ENCODE assay signal across 22 cellular contexts in genomic region chr16:22322021-22322471, GRCh38. TPM values are rescaled to one million over a fixed set of nuclear protein-coding genes. Genes with fewer than 3 reads are reported as not detected.
A peak's percentile ranks its signal among the peaks of the same experiment; 100 is the strongest.
DNase-seq lines count a peak whose midpoint lies in the region; ATAC-seq, FAIRE-seq and TF ChIP-seq lines count a peak whose summit lies in the region.
"Had no signal": no experiment of that assay in that cellular context is flagged by ENCODE, and none has a peak within 500 bp of the region (broad histone marks: within the 10 kb centered on the region; RNA-seq: fewer than 3 reads in every experiment).

No MANE protein-coding gene starts in this region.

- H3K27me3 Mint-ChIP-seq in activated naive CD4-positive, alpha-beta T cell treated with anti-CD3 and anti-CD28 coated beads, Interleukin-2, amount 10 ng/mL, durations not matched to agents 7 days and 5 days, result no peaks in the 10 kb centered on the region
- H3K27me3 Mint-ChIP-seq in activated naive CD4-positive, alpha-beta T cell treated with anti-CD3 and anti-CD28 coated beads for 36 hours (ENCODE audit: low read depth), result no peaks in the 10 kb centered on the region
- H3K27me3 Mint-ChIP-seq: B cell; central memory CD8-positive, alpha-beta T cell; natural killer cell treated with Interleukin-12 subunit alpha and Interleukin-12 subunit beta and Interleukin-15 and Interleukin-18, amount 100 ng/mL, for 72 hours had no signal

- no peak for ATAC-seq in GM12878
- ATAC-seq in upper lobe of right lung, result no peak

- no peak overlapping the region for H3K4me3 Mint-ChIP-seq in activated naive CD4-positive, alpha-beta T cell treated with anti-CD3 and anti-CD28 coated beads, Interleukin-2, amount 10 ng/mL, durations not matched to agents 7 days and 5 days
- H3K4me3 Mint-ChIP-seq in activated naive CD4-positive, alpha-beta T cell treated with anti-CD3 and anti-CD28 coated beads for 36 hours, result no peak overlapping the region
- H3K4me3 Mint-ChIP-seq: B cell; central memory CD8-positive, alpha-beta T cell; natural killer cell treated with Interleukin-12 subunit alpha and Interleukin-12 subunit beta and Interleukin-15 and Interleukin-18, amount 100 ng/mL, for 72 hours had no signal

- no peak overlapping the region for H3K4me3 ChIP-seq in GM12878
- no peak overlapping the region for H3K4me3 ChIP-seq in upper lobe of right lung
- H3K4me3 ChIP-seq: HAP-1, lower lobe of right lung, ovary, Peyer's patch, SJCRH30 had no signal

- H3K36me3 ChIP-seq in GM12878 (ENCODE audit: control insufficient read depth in 2 of 2, insufficient read depth in 2 of 2, low read length in 1 of 2), result peaks cover 15 to 42% of the 10 kb centered on the region in 2 experiments
- peaks cover 83% of the 10 kb centered on the region for H3K36me3 ChIP-seq in upper lobe of right lung
- H3K36me3 ChIP-seq: ovary had no signal

- 0 out of 2 replicates have a peak, but pooled peaks have one; percentile 10 for TF ChIP-seq POLR2A in GM12878 (IDR thresholded peaks at IDR 0.05; ENCODE audit: low read depth, low read length)

- SMC1A ChIA-PET in GM12878 (lab: Charles Lee; ENCODE audit: uncharacterized antibody, unreplicated experiment), result no interaction called here

- no peak overlapping the region for H3K27ac ChIP-seq in GM12878 (ENCODE audit: control insufficient read depth, insufficient read depth)
- H3K27ac ChIP-seq in upper lobe of right lung, result no peak overlapping the region
- H3K27ac ChIP-seq: epithelial cell of prostate, lower lobe of right lung, ovary, Peyer's patch, SJCRH30 had no signal

- POLR2A ChIA-PET in GM12878 (lab: Charles Lee), result no interaction called here

- H3K4me2 ChIP-seq in GM12878 (ENCODE audit: control insufficient read depth, insufficient read depth), result no peak overlapping the region

- no peak overlapping the region for H3K9ac ChIP-seq in GM12878 (ENCODE audit: control insufficient read depth, insufficient read depth, low read length)

- H3K79me2 ChIP-seq in GM12878 (ENCODE audit: control insufficient read depth, insufficient read depth, low read length), result 0 out of 2 replicates have a peak, but pooled peaks cover 2% of the 10 kb centered on the region

- H3K4me1 ChIP-seq in GM12878 (ENCODE audit: control insufficient read depth, insufficient read depth, low read length), result no peaks in the 10 kb centered on the region
- H3K4me1 ChIP-seq in upper lobe of right lung, result no peaks in the 10 kb centered on the region
- H3K4me1 ChIP-seq: HAP-1, lower lobe of right lung, Peyer's patch, SJCRH30 had no signal

- H3K36me3 Mint-ChIP-seq in activated naive CD4-positive, alpha-beta T cell treated with anti-CD3 and anti-CD28 coated beads, Interleukin-2, amount 10 ng/mL, durations not matched to agents 7 days and 5 days, result peaks cover 32% of the 10 kb centered on the region
- peaks cover 42% of the 10 kb centered on the region for H3K36me3 Mint-ChIP-seq in activated naive CD4-positive, alpha-beta T cell treated with anti-CD3 and anti-CD28 coated beads for 36 hours (ENCODE audit: low read depth)

- no peak overlapping the region for H2AFZ ChIP-seq in GM12878 (ENCODE audit: control insufficient read depth, low read depth, low read length)

- CTCF ChIA-PET in activated naive CD4-positive, alpha-beta T cell treated with anti-CD3 and anti-CD28 coated beads, Interleukin-2, amount 10 ng/mL, durations not matched to agents 7 days and 5 days (lab: Charles Lee), result interaction anchor here (1.4 to 1.6 kb wide), 2 partner anchors 51 to 1163 kb away, joined by 3 to 5 read pairs; no protein-coding TSS in a partner anchor
- CTCF ChIA-PET in activated naive CD4-positive, alpha-beta T cell treated with anti-CD3 and anti-CD28 coated beads for 36 hours (lab: Charles Lee), result interaction anchor here (0.9 kb wide), 1 partner anchor 13 kb away, joined by 3 read pairs; no protein-coding TSS in a partner anchor
- CTCF ChIA-PET in GM12878 (lab: Yijun Ruan, JAX), result interaction anchor here (1.6 to 3.9 kb wide), 3 partner anchors 21 to 754 kb away, joined by 3 to 20 read pairs (median 5); no protein-coding TSS in a partner anchor

- TF ChIP-seq CTCF in GM12878 (IDR thresholded peaks at IDR 0.05 in 2 of 3, conservative IDR thresholded peaks at IDR 0.05 in 1 of 3; ENCODE audit: control insufficient read depth in 2 of 3, extremely low read depth in 1 of 3, insufficient read depth in 1 of 3, low read depth in 3 of 3, low read length in 3 of 3), result no peak
- no peak for TF ChIP-seq CTCF in upper lobe of right lung (IDR thresholded peaks at IDR 0.05)

- H3K27ac Mint-ChIP-seq in activated naive CD4-positive, alpha-beta T cell treated with anti-CD3 and anti-CD28 coated beads, Interleukin-2, amount 10 ng/mL, durations not matched to agents 7 days and 5 days, result peak overlapping the region; percentile 69
- no peak overlapping the region for H3K27ac Mint-ChIP-seq in activated naive CD4-positive, alpha-beta T cell treated with anti-CD3 and anti-CD28 coated beads for 36 hours
- H3K27ac Mint-ChIP-seq: B cell; natural killer cell treated with Interleukin-12 subunit alpha and Interleukin-12 subunit beta and Interleukin-15 and Interleukin-18, amount 100 ng/mL, for 72 hours had no signal

- H3K9me3 ChIP-seq in GM12878 (replicated peaks; ENCODE audit: control insufficient read depth, insufficient read depth, low read length) (no peaks in the 10 kb centered on the region), upper lobe of right lung (no peaks in the 10 kb centered on the region)
- H3K9me3 ChIP-seq: HAP-1, lower lobe of right lung, ovary, Peyer's patch, SJCRH30 had no signal

- H3K27me3 ChIP-seq in GM12878 (replicated peaks in 1 of 2; ENCODE audit: control insufficient read depth in 2 of 2, insufficient read depth in 2 of 2, low read length in 1 of 2), result no peaks in the 10 kb centered on the region
- no peaks in the 10 kb centered on the region for H3K27me3 ChIP-seq in upper lobe of right lung
- H3K27me3 ChIP-seq: ovary, Peyer's patch, SJCRH30 had no signal

- no peaks in the 10 kb centered on the region for H3K9me3 Mint-ChIP-seq in activated naive CD4-positive, alpha-beta T cell treated with anti-CD3 and anti-CD28 coated beads, Interleukin-2, amount 10 ng/mL, durations not matched to agents 7 days and 5 days
- no peaks in the 10 kb centered on the region for H3K9me3 Mint-ChIP-seq in activated naive CD4-positive, alpha-beta T cell treated with anti-CD3 and anti-CD28 coated beads for 36 hours
- H3K9me3 Mint-ChIP-seq: central memory CD8-positive, alpha-beta T cell; natural killer cell treated with Interleukin-12 subunit alpha and Interleukin-12 subunit beta and Interleukin-15 and Interleukin-18, amount 100 ng/mL, for 72 hours had no signal

- TF ChIP-seq RAD21 in GM12878 (IDR thresholded peaks at IDR 0.05; ENCODE audit: insufficient read depth, low read depth, low read length), result no peak

- in situ Hi-C loops in GM12878 (cut with MboI), result loop anchor here (10.0 to 25.0 kb wide), 5 partner anchors 240 to 1167 kb away; partner anchors contain the start of genes DNAH3 and LDAF1

- no TSS peak for BruUV-seq in GM12878 (replicated peaks; lab: Mats Ljungman, UMichigan)

- peaks cover 4% of the 10 kb centered on the region for H3K4me1 Mint-ChIP-seq in activated naive CD4-positive, alpha-beta T cell treated with anti-CD3 and anti-CD28 coated beads, Interleukin-2, amount 10 ng/mL, durations not matched to agents 7 days and 5 days
- H3K4me1 Mint-ChIP-seq in activated naive CD4-positive, alpha-beta T cell treated with anti-CD3 and anti-CD28 coated beads for 36 hours (ENCODE audit: low read depth), result no peaks in the 10 kb centered on the region
- H3K4me1 Mint-ChIP-seq: B cell had no signal

- TF ChIP-seq EP300 in GM12878 (IDR thresholded peaks at IDR 0.05; ENCODE audit: borderline replicate concordance in 1 of 2, control insufficient read depth in 1 of 2, low read depth in 2 of 2, low read length in 2 of 2), result no peak

- no peaks in the 10 kb centered on the region for H4K20me1 ChIP-seq in GM12878 (ENCODE audit: control insufficient read depth, insufficient read depth)

- DNase-seq in activated naive CD4-positive, alpha-beta T cell treated with anti-CD3 and anti-CD28 coated beads, Interleukin-2, amount 10 ng/mL, durations not matched to agents 7 days and 5 days, result no peak
- DNase-seq in activated naive CD4-positive, alpha-beta T cell treated with anti-CD3 and anti-CD28 coated beads for 36 hours, result no peak
- DNase-seq in GM12878 (ENCODE audit: low read depth, low spot score) (no peak), left kidney (ENCODE audit: low read depth, low spot score) (peak; percentile 8), upper lobe of right lung (peak; percentile 51), SKM-1 (lab: John Stamatoyannopoulos, UW; ENCODE audit: unreplicated experiment) (no peak), KG1 (lab: John Stamatoyannopoulos, UW) (no peak), foreskin melanocyte (no peak)
- DNase-seq: Karpas-422; kidney; lower lobe of right lung; small intestine; stimulated activated CD4-positive, alpha-beta T cell treated with anti-CD3 and anti-CD28 coated beads, Interleukin-1b, Interleukin-23, amount 100 ng/mL, for 48 hours; trophoblast cell had no signal

- 99% methylated on average over 11 of the region's 11 CpGs for WGBS in GM12878 (ENCODE audit: insufficient coverage, insufficient replicate concordance, low lambda C conversion rate, missing lambda C conversion rate)

- intact Hi-C loops in activated naive CD4-positive, alpha-beta T cell treated with anti-CD3 and anti-CD28 coated beads for 36 hours (cut with micrococcal nuclease), result no loop called here
- intact Hi-C loops in GM12878 (cut with micrococcal nuclease; ENCODE audit: unreplicated experiment) (loop anchor here (5.0 kb wide), 2 partner anchors 50 to 1165 kb away; partner anchors contain the start of genes CDR2 and LDAF1), upper lobe of right lung (cut with DNase I) (no loop called here)

- FAIRE-seq in GM12878 (lab: Jason Lieb, UNC), result no peak
- FAIRE-seq: kidney, small intestine had no signal

- RAD21 ChIA-PET in GM12878 (lab: Charles Lee; ENCODE audit: unreplicated experiment), result no interaction called here

RNA-seq across cellular contexts. Expression of gene POLR3E, which starts 24.8 kb away (rescaled TPM):
- 10 to 100 TPM; 72.9 to 74.7 TPM for total RNA-seq in activated naive CD4-positive, alpha-beta T cell treated with anti-CD3 and anti-CD28 coated beads for 36 hours
- 132 and 140 TPM in 2 replicates for total RNA-seq in GM12878 (2013; cell fraction: nucleolus; rRNA removed)
- 34.6 and 36.8 TPM in 2 replicates for total RNA-seq in GM12878 (2014; rRNA removed)
- total RNA-seq in GM12878 (2014; rRNA removed; fragmentation: Illumina TruSeq; extraction: Trizol), result 39.1 and 41.0 TPM in 2 replicates
- total RNA-seq in GM12878 (2021), result 52.0 and 54.0 TPM in 2 replicates
- polyA plus RNA-seq in GM12878 (2011; ENCODE audit: low read depth), result 11.1 TPM
- 49.4 and 79.5 TPM in 2 replicates for polyA plus RNA-seq in GM12878 (2011; rRNA removed)
- polyA plus RNA-seq in GM12878 (2011; cell fraction: cytosol; rRNA removed), result 66.7 and 74.8 TPM in 2 replicates
- polyA plus RNA-seq in GM12878 (2011; cell fraction: nucleus; rRNA removed), result 151 and 224 TPM in 2 replicates
- polyA plus RNA-seq in GM12878 (2012), result 21.4 and 23.0 TPM in 2 replicates
- polyA plus RNA-seq in GM12878 (2014; fragmentation: Illumina TruSeq; extraction: Trizol), result 30.0 and 57.6 TPM in 2 replicates
- 10 to 100 TPM; 11.1 to 15.5 TPM for polyA plus RNA-seq in GM12878 (2014; fragmentation: Nextera tagmentation; extraction: Ambion mirVana)
- 42.0 and 48.5 TPM in 2 replicates for polyA plus RNA-seq in GM12878 (2014; rRNA removed)
- 10 to 100 TPM; 35.2 to 40.2 TPM for polyA plus RNA-seq in GM12878 (2016; fragmentation: Nextera tagmentation; extraction: Ambion mirVana)
- polyA minus RNA-seq in GM12878 (2011; rRNA and poly(A)+ RNA removed), result 180 and 257 TPM in 2 replicates
- 22.6 and 39.0 TPM in 2 replicates for polyA minus RNA-seq in GM12878 (2011; cell fraction: cytosol; rRNA and poly(A)+ RNA removed)
- polyA minus RNA-seq in GM12878 (2011; cell fraction: nucleus; rRNA and poly(A)+ RNA removed), result 44.4 and 81.2 TPM in 2 replicates
- 43.3 TPM for total RNA-seq in upper lobe of right lung

RNA-seq across cellular contexts. Expression of gene CDR2, which starts 52.4 kb away (rescaled TPM):
- total RNA-seq in activated naive CD4-positive, alpha-beta T cell treated with anti-CD3 and anti-CD28 coated beads for 36 hours, result 10 to 100 TPM; 42.5 to 42.8 TPM
- total RNA-seq in GM12878 (2013; cell fraction: nucleolus; rRNA removed), result 16.9 and 22.4 TPM in 2 replicates
- total RNA-seq in GM12878 (2014; rRNA removed), result 16.0 and 21.9 TPM in 2 replicates
- total RNA-seq in GM12878 (2014; rRNA removed; fragmentation: Illumina TruSeq; extraction: Trizol), result 18.0 and 19.7 TPM in 2 replicates
- total RNA-seq in GM12878 (2021), result 20.7 and 25.6 TPM in 2 replicates
- 12.1 TPM for polyA plus RNA-seq in GM12878 (2011; ENCODE audit: low read depth)
- 23.7 and 26.5 TPM in 2 replicates for polyA plus RNA-seq in GM12878 (2011; rRNA removed)
- polyA plus RNA-seq in GM12878 (2011; cell fraction: cytosol; rRNA removed), result 15.6 and 17.3 TPM in 2 replicates
- 12.5 and 12.9 TPM in 2 replicates for polyA plus RNA-seq in GM12878 (2011; cell fraction: nucleus; rRNA removed)
- 13.1 and 14.8 TPM in 2 replicates for polyA plus RNA-seq in GM12878 (2012)
- polyA plus RNA-seq in GM12878 (2014; fragmentation: Illumina TruSeq; extraction: Trizol), result 24.3 and 24.5 TPM in 2 replicates
- 1 to 10 TPM; 4.8 to 5.5 TPM for polyA plus RNA-seq in GM12878 (2014; fragmentation: Nextera tagmentation; extraction: Ambion mirVana)
- polyA plus RNA-seq in GM12878 (2014; rRNA removed), result 19.8 and 20.5 TPM in 2 replicates
- 10 to 100 TPM in 1 of 2 experiments, 1 to 10 TPM in 1; 6.7 to 14.1 TPM for polyA plus RNA-seq in GM12878 (2016; fragmentation: Nextera tagmentation; extraction: Ambion mirVana)
- polyA minus RNA-seq in GM12878 (2011; rRNA and poly(A)+ RNA removed), result 21.7 and 24.5 TPM in 2 replicates
- polyA minus RNA-seq in GM12878 (2011; cell fraction: cytosol; rRNA and poly(A)+ RNA removed), result 9.4 and 9.6 TPM in 2 replicates
- 8.5 and 10.2 TPM in 2 replicates for polyA minus RNA-seq in GM12878 (2011; cell fraction: nucleus; rRNA and poly(A)+ RNA removed)
- total RNA-seq in upper lobe of right lung, result 25.2 TPM

Comparison
In these comparisons a context has a peak if more than half of its experiments do, and no peak if none do; other contexts are left out.
1. DNase-seq: peak in left kidney (single experiment) and upper lobe of right lung (single experiment); none in activated naive CD4-positive, alpha-beta T cell treated with anti-CD3 and anti-CD28 coated beads, Interleukin-2, amount 10 ng/mL, durations not matched to agents 7 days and 5 days (single experiment), activated naive CD4-positive, alpha-beta T cell treated with anti-CD3 and anti-CD28 coated beads for 36 hours (single experiment), GM12878 (single experiment), SKM-1 (single experiment), KG1 (single experiment) and foreskin melanocyte (single experiment).